In genomic region chr1:185348995-185349394, GRCh38 we compare ENCODE assay signal across 16 cellular contexts. TPM values are rescaled to one million over a fixed set of nuclear protein-coding genes. Genes with fewer than 3 reads are reported as not detected.
DNase-seq lines count a peak whose midpoint lies in the region; ATAC-seq, FAIRE-seq and TF ChIP-seq lines count a peak whose summit lies in the region.
"Had no signal": no experiment of that assay in that cellular context is flagged by ENCODE, and none has a peak within 500 bp of the region (broad histone marks: within the 10 kb centered on the region; RNA-seq: fewer than 3 reads in every experiment).

No MANE protein-coding gene starts in this region.

- no peaks in the 10 kb centered on the region for H4K20me1 ChIP-seq in HepG2 (ENCODE audit: insufficient read depth, low read length)

- H3K27me3 ChIP-seq in HepG2 (ENCODE audit: control insufficient read depth in 1 of 2, insufficient read depth in 2 of 2, low read length in 2 of 2): no peaks in the 10 kb centered on the region
- H3K27me3 ChIP-seq: BE2C had no signal

- CTCF ChIA-PET in HepG2 (lab: Yijun Ruan, JAX; ENCODE audit: low intra/inter-chr PET ratio, low total read pairs): no interaction called here

- peak overlapping the region; percentile 27 for H3K4me2 ChIP-seq in HepG2 (ENCODE audit: low read depth, low read length)
- H3K4me2 ChIP-seq: A549 had no signal

- no peak for TF ChIP-seq RAD21 in HepG2 (CRISPR knock-in tag; IDR thresholded peaks at IDR 0.05)

- TF ChIP-seq EP300 in HepG2 (IDR thresholded peaks at IDR 0.05; ENCODE audit: low read depth in 2 of 2, low read length in 2 of 2) (no peak), HepG2 (CRISPR knock-in tag; IDR thresholded peaks at IDR 0.05; ENCODE audit: borderline replicate concordance) (no peak)

- no peaks in the 10 kb centered on the region for H3K27me3 Mint-ChIP-seq in T-helper 17 cell

- H3K9me3 ChIP-seq in T-helper 17 cell (ENCODE audit: control insufficient read depth, low read length, poor library complexity, severe bottlenecking) (no peaks in the 10 kb centered on the region), HepG2 (ENCODE audit: low read length) (no peaks in the 10 kb centered on the region)
- H3K9me3 ChIP-seq: A549, BE2C had no signal

- DNase-seq in HT-29 (ENCODE audit: low spot score) (peak; percentile 29), T-helper 17 cell (no peak), HepG2 (ENCODE audit: low spot score) (no peak), renal cortical epithelial cell (ENCODE audit: low read depth) (peak; percentile 29), putamen (ENCODE audit: low spot score) (no peak), NCI-H446 (lab: John Stamatoyannopoulos, UW) (no peak)
- DNase-seq: BE2C; CD8-positive, alpha-beta T cell; COR-L47; DMS153; GM23248 had no signal

- 90% methylated on average over 1 of the region's 1 CpG for WGBS in HepG2 (ENCODE audit: low lambda C conversion rate)

- BruUV-seq in HepG2 (replicated peaks; lab: Mats Ljungman, UMichigan): no TSS peak

- peak overlapping the region; percentile 42 for H3K4me3 Mint-ChIP-seq in T-helper 17 cell
- H3K4me3 Mint-ChIP-seq: CD8-positive, alpha-beta T cell had no signal

- peak overlapping the region; percentile 59 for H3K9ac ChIP-seq in HepG2 (ENCODE audit: insufficient read depth, low read depth, low read length)
- H3K9ac ChIP-seq: GM23248 had no signal

- ATAC-seq in T-helper 17 cell: no peak
- no peak for ATAC-seq in HepG2
- no peak for ATAC-seq in GM18870 (IDR thresholded peaks at IDR 0.05; ENCODE audit: unreplicated experiment)
- ATAC-seq: A549; CD8-positive, alpha-beta T cell; HCT116 had no signal

- no peak for FAIRE-seq in HepG2 (lab: Jason Lieb, UNC)
- FAIRE-seq: A549, H54 had no signal

- no peak for TF ChIP-seq POLR2A in HepG2 (IDR thresholded peaks at IDR 0.05; ENCODE audit: insufficient read depth in 1 of 2, low read depth in 2 of 2, low read length in 2 of 2)

- peaks cover 6% of the 10 kb centered on the region for H3K4me1 Mint-ChIP-seq in T-helper 17 cell

- POLR2A ChIA-PET in HepG2 (lab: Yijun Ruan, JAX): interaction anchor here (1.6 to 1.8 kb wide), 2 partner anchors 31 to 33 kb away, joined by 4 to 13 read pairs; partner anchors contain the start of gene IVNS1ABP

- peak overlapping the region in 1 of 3 experiments; percentile 6; a peak in 1 of 6 replicates for H3K4me3 ChIP-seq in HepG2 (replicated peaks in 1 of 3; ENCODE audit: insufficient read depth in 1 of 3, low read depth in 2 of 3, low read length in 3 of 3)
- H3K4me3 ChIP-seq: A549, GM23248 had no signal

- no peaks in the 10 kb centered on the region for H3K79me2 ChIP-seq in HepG2 (ENCODE audit: insufficient read depth, low read length)

- intact Hi-C loops in HepG2 (cut with micrococcal nuclease; ENCODE audit: unreplicated experiment): loop anchor here (2.0 kb wide), 1 partner anchor 24 kb away; no protein-coding TSS in a partner anchor

- H3K4me1 ChIP-seq in HepG2 (ENCODE audit: insufficient read depth, low read length): peaks cover 77% of the 10 kb centered on the region
- H3K4me1 ChIP-seq: A549, BE2C had no signal

- in situ Hi-C loops in HepG2 (cut with HindIII; ENCODE audit: extremely low pct_ligation_motif_present, low pct_unique_long_range_greater_than_20kb): no loop called here

- H3K36me3 ChIP-seq in HepG2 (replicated peaks in 1 of 2; ENCODE audit: control insufficient read depth in 1 of 2, insufficient read depth in 2 of 2, low read length in 2 of 2): no peaks in the 10 kb centered on the region
- H3K36me3 ChIP-seq: BE2C had no signal

- no peaks in the 10 kb centered on the region for H3K36me3 Mint-ChIP-seq in T-helper 17 cell (ENCODE audit: low read depth)
- H3K36me3 Mint-ChIP-seq: CD8-positive, alpha-beta T cell had no signal

- H3K27ac ChIP-seq in HepG2 (ENCODE audit: extremely low read length, insufficient read depth, low read length): peak overlapping the region; percentile 95
- H3K27ac ChIP-seq: A549, C4-2B, GM23248 had no signal

- H2AFZ ChIP-seq in HepG2 (ENCODE audit: low read length): no peak overlapping the region
- H2AFZ ChIP-seq: GM23248 had no signal

- TF ChIP-seq CTCF in HepG2 (CRISPR knock-in tag; IDR thresholded peaks at IDR 0.05): no peak

- H3K27ac Mint-ChIP-seq in T-helper 17 cell: peak overlapping the region; percentile 84
- H3K27ac Mint-ChIP-seq: CD8-positive, alpha-beta T cell had no signal

TF ChIP-seq in HepG2, 621 proteins besides CTCF, POLR2A, EP300 and RAD21 (continues in another document):
- TF ChIP-seq YY1 (IDR thresholded peaks at IDR 0.05; ENCODE audit: insufficient read depth, insufficient replicate concordance, low read depth, low read length): no peak
- 0 out of 2 replicates have a peak, but pooled peaks have one; percentile 23 for TF ChIP-seq MED1 (CRISPR knock-in tag; IDR thresholded peaks at IDR 0.05)
- TF ChIP-seq, protein P1, sequence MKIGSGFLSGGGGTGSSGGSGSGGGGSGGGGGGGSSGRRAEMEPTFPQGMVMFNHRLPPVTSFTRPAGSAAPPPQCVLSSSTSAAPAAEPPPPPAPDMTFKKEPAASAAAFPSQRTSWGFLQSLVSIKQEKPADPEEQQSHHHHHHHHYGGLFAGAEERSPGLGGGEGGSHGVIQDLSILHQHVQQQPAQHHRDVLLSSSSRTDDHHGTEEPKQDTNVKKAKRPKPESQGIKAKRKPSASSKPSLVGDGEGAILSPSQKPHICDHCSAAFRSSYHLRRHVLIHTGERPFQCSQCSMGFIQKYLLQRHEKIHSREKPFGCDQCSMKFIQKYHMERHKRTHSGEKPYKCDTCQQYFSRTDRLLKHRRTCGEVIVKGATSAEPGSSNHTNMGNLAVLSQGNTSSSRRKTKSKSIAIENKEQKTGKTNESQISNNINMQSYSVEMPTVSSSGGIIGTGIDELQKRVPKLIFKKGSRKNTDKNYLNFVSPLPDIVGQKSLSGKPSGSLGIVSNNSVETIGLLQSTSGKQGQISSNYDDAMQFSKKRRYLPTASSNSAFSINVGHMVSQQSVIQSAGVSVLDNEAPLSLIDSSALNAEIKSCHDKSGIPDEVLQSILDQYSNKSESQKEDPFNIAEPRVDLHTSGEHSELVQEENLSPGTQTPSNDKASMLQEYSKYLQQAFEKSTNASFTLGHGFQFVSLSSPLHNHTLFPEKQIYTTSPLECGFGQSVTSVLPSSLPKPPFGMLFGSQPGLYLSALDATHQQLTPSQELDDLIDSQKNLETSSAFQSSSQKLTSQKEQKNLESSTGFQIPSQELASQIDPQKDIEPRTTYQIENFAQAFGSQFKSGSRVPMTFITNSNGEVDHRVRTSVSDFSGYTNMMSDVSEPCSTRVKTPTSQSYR (CRISPR knock-in tag; IDR thresholded peaks at IDR 0.05; ENCODE audit: borderline replicate concordance): peak; percentile 61; the same call in 1 of the 2 replicates

RNA-seq across cellular contexts. Expression of gene IVNS1ABP, which starts 32.0 kb away (rescaled TPM):
- total RNA-seq in HT-29 (2014; rRNA removed; shearing (Covaris generic)): 76.9 and 79.3 TPM in 2 replicates
- 100 to 1,000 TPM; 467 to 499 TPM for total RNA-seq in T-helper 17 cell
- total RNA-seq in HepG2 (2016; rRNA removed; fragmentation: Illumina TruSeq; extraction: Trizol): 41.6 and 51.7 TPM in 2 replicates
- 9.0 and 9.3 TPM in 2 replicates for total RNA-seq in HepG2 (2016; cell fraction: cytosol; rRNA removed; fragmentation: Illumina TruSeq; extraction: Trizol; ENCODE audit: low read depth)
- total RNA-seq in HepG2 (2016; cell fraction: insoluble cytoplasmic fraction; rRNA removed; fragmentation: Illumina TruSeq; extraction: Trizol): 41.9 and 52.5 TPM in 2 replicates
- 19.8 and 21.2 TPM in 2 replicates for total RNA-seq in HepG2 (2016; cell fraction: membrane; rRNA removed; fragmentation: Illumina TruSeq; extraction: Trizol)
- total RNA-seq in HepG2 (2016; cell fraction: nucleus; rRNA removed; fragmentation: Illumina TruSeq; extraction: Trizol): 119 and 126 TPM in 2 replicates
- polyA plus RNA-seq in HepG2 (2011; rRNA removed): 38.2 and 49.1 TPM in 2 replicates
- 11.5 and 17.3 TPM in 2 replicates for polyA plus RNA-seq in HepG2 (2011; cell fraction: cytosol; rRNA removed)
- 83.0 and 93.5 TPM in 2 replicates for polyA plus RNA-seq in HepG2 (2011; cell fraction: nucleus; rRNA removed)
- polyA plus RNA-seq in HepG2 (2012): 40.9 and 57.2 TPM in 2 replicates
- 2.8 and 3.5 TPM in 2 replicates for polyA plus RNA-seq in HepG2 (2016; cell fraction: cytosol; fragmentation: Illumina TruSeq; extraction: Trizol; ENCODE audit: low read depth)
- 38.7 and 40.0 TPM in 2 replicates for polyA plus RNA-seq in HepG2 (2016; cell fraction: insoluble cytoplasmic fraction; fragmentation: Illumina TruSeq; extraction: Trizol; ENCODE audit: low read depth)
- polyA plus RNA-seq in HepG2 (2016; cell fraction: membrane; fragmentation: Illumina TruSeq; extraction: Trizol; ENCODE audit: low read depth): 9.3 and 11.3 TPM in 2 replicates
- 65.5 and 70.1 TPM in 2 replicates for polyA plus RNA-seq in HepG2 (2016; cell fraction: nucleus; fragmentation: Illumina TruSeq; extraction: Trizol; ENCODE audit: insufficient read depth, low read depth)
- polyA minus RNA-seq in HepG2 (2011; rRNA and poly(A)+ RNA removed; ENCODE audit: low replicate concordance): 35.4 and 52.1 TPM in 2 replicates
- 15.7 and 16.1 TPM in 2 replicates for polyA minus RNA-seq in HepG2 (2011; cell fraction: cytosol; rRNA and poly(A)+ RNA removed)
- 378 and 394 TPM in 2 replicates for polyA minus RNA-seq in HepG2 (2011; cell fraction: nucleus; rRNA and poly(A)+ RNA removed)
- 130 and 565 TPM in 2 replicates for total RNA-seq in renal cortical epithelial cell

Comparison
In these comparisons a context has a peak if more than half of its experiments do, and no peak if none do; other contexts are left out.
1. DNase-seq: peak in HT-29 (single experiment) and renal cortical epithelial cell (single experiment); none in T-helper 17 cell (0 of 3), HepG2 (single experiment), putamen (single experiment) and NCI-H446 (0 of 2).